ENCODE assay signal across 24 cellular contexts in the genomic region with DNA sequence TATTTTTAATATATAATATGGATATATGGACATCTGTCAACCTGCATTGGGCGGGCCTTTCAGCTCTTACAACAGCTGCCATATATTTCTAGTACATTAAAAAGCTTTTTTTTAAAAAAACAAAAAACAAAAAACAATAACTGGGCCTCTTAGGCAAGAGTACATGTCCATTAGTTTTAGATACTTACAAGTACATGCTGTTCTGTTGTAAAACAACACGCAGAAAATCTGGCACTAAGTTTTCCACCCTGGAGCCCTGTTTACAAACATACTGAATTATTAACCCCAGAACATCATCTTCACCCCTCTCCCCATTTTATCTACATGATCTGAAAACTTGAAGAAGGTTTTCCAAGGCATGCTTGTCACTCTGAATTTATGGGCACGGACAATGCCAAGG. TPM values are rescaled to one million over a fixed set of nuclear protein-coding genes. Genes with fewer than 3 reads are reported as not detected.
"Had no signal": no experiment of that assay in that cellular context is flagged by ENCODE, and none has a peak within 500 bp of the region (broad histone marks: within the 10 kb centered on the region; RNA-seq: fewer than 3 reads in every experiment).

No MANE protein-coding gene starts in this region.

- H3K36me3 ChIP-seq: MG63, Peyer's patch had no signal

- H3K9me3 ChIP-seq: MG63, Peyer's patch had no signal

- H3K4me1 ChIP-seq: Peyer's patch had no signal

- H3K4me3 ChIP-seq: MG63, Peyer's patch had no signal

- ATAC-seq: activated CD8-positive, alpha-beta memory T cell treated with anti-CD3 and anti-CD28 coated beads, Interleukin-2, amount 10 ng/mL, durations not matched to agents 7 days and 5 days; activated naive CD4-positive, alpha-beta T cell treated with anti-CD3 and anti-CD28 coated beads, Interleukin-2, amount 50 U/mL, for 72 hours; activated naive CD8-positive, alpha-beta T cell treated with anti-CD3 and anti-CD28 coated beads, Interleukin-2, amount 50 U/mL, for 24 hours; T-helper 17 cell had no signal

- DNase-seq: activated B cell treated with CpG ODN at 0.5 μM for 24 hours; activated CD4-positive, alpha-beta T cell treated with anti-CD3 and anti-CD28 coated beads for 1 hour; activated CD4-positive, alpha-beta T cell treated with anti-CD3 and anti-CD28 coated beads, Interleukin-2, amount 10 ng/mL, durations not matched to agents 24 days and 14 days; activated CD4-positive, alpha-beta T cell treated with anti-CD3 and anti-CD28 coated beads, Interleukin-2, amount 50 U/mL, for 48 hours; activated CD8-positive, alpha-beta memory T cell treated with anti-CD3 and anti-CD28 coated beads, Interleukin-2, amount 10 ng/mL, durations not matched to agents 7 days and 5 days; activated effector memory CD4-positive, alpha-beta T cell treated with anti-CD3 and anti-CD28 coated beads, Interleukin-2, amount 50 U/mL, for 16 hours; activated naive CD4-positive, alpha-beta T cell treated with Interleukin-2 at 50 U/mL for 16 hours; activated naive CD8-positive, alpha-beta T cell treated with anti-CD3 and anti-CD28 coated beads, Interleukin-2, amount 50 U/mL, for 24 hours; activated T-cell treated with anti-CD3 and anti-CD28 coated beads, Interleukin-2, amount 50 U/mL, for 24 hours; amygdala; MG63; MV-4-11; NCI-H1092 treated with DMSO at 0.1 percent for 48 hours; NCI-H1417 treated with DMSO at 0.1 percent for 48 hours; NCI-H187; NCI-H2081; NCI-H510A treated with DMSO at 0.1 percent for 48 hours; Peyer's patch; SHP77 treated with DMSO at 0.1 percent for 48 hours; T-helper 17 cell; T-helper 9 cell had no signal

- H3K27ac ChIP-seq: RWPE1 had no signal

- H3K27me3 ChIP-seq: MG63, Peyer's patch had no signal

RNA-seq across cellular contexts. Expression of a gene that starts 29.8 kb away (rescaled TPM):
- total RNA-seq: activated B cell treated with CpG ODN at 0.5 μM for 24 hours, SK-MEL-5 had no signal
